In the genomic region with DNA sequence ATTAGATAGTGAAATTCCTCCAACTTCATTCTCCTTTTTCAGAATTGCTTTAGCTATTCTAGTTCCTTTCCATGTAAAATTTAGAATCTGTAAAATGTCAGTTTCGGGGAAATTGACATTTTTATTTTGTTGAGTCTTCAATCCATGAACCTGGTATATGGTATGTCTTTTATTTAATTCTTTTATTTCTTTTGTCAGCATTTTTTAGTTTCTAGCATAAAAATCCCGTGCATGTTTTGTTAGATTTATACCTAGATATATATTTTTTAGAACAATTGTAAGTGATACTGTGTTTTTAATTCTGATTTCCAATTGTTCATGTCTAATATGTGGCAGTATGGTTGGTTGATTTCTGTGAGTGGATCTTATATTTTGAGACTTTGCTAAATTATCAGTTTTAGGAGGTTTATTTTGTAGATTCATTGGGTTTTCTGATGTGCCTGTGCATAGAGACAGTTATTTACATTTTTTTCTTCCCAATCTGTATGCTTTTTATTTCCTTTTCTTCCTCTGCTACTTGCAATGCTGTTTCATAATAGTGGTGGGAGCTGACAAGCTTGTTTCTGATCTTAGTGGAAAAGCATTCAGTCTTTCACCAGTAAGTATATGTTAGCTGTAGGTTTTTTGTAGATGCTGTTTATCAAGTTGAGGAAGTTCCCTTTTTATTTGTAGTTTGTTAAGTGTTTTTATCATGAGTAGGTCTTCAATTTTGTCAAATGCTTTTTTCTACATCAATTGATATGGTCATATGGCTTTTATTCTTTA, we compare ENCODE assay signal across 10 cellular contexts. TPM values are rescaled to one million over a fixed set of nuclear protein-coding genes. Genes with fewer than 3 reads are reported as not detected.
DNase-seq lines count a peak whose midpoint lies in the region; ATAC-seq, FAIRE-seq and TF ChIP-seq lines count a peak whose summit lies in the region.
"Had no signal": no experiment of that assay in that cellular context is flagged by ENCODE, and none has a peak within 500 bp of the region (broad histone marks: within the 10 kb centered on the region; RNA-seq: fewer than 3 reads in every experiment).

No MANE protein-coding gene starts in this region.

- H3K27me3 ChIP-seq in RWPE2 (ENCODE audit: insufficient read depth, poor library complexity, severe bottlenecking) (no peaks in the 10 kb centered on the region), bronchial epithelial cell (ENCODE audit: control insufficient read depth, insufficient read depth, low read length) (no peaks in the 10 kb centered on the region), parathyroid adenoma (ENCODE audit: control insufficient read depth, insufficient read depth, low read length) (no peaks in the 10 kb centered on the region), suprapubic skin (no peaks in the 10 kb centered on the region)

- H3K79me2 ChIP-seq in parathyroid adenoma, result peaks cover 64% of the 10 kb centered on the region

- intact Hi-C loops in activated CD4-positive, alpha-beta T cell treated with anti-CD3 and anti-CD28 coated beads, Interleukin-2, amount 10 ng/mL, durations not matched to agents 24 days and 14 days (cut with micrococcal nuclease), result no loop called here

- H3K4me1 ChIP-seq in RWPE2 (ENCODE audit: insufficient read depth, poor library complexity, severe bottlenecking), result peaks cover 61% of the 10 kb centered on the region
- H3K4me1 ChIP-seq in parathyroid adenoma, result peaks cover 27% of the 10 kb centered on the region
- H3K4me1 ChIP-seq in suprapubic skin, result peaks cover 59% of the 10 kb centered on the region

- no peak for ATAC-seq in RWPE2 (ENCODE audit: low read depth)

- no peak for TF ChIP-seq POLR2A in suprapubic skin (IDR thresholded peaks at IDR 0.05)

- H3K27ac ChIP-seq in RWPE2 (ENCODE audit: poor library complexity, severe bottlenecking) (peak overlapping the region; percentile 97), parathyroid adenoma (no peak overlapping the region), suprapubic skin (no peak overlapping the region)

- no peak for FAIRE-seq in bronchial epithelial cell (lab: Jason Lieb, UNC)

- in situ Hi-C loops in GM13977 (cut with MboI; ENCODE audit: low pct_unique_long_range_greater_than_20kb, low sequenced_read_pairs, unreplicated experiment), result no loop called here

- H3K36me3 ChIP-seq in RWPE2 (ENCODE audit: low read depth) (no peaks in the 10 kb centered on the region), bronchial epithelial cell (ENCODE audit: control insufficient read depth, insufficient read depth, low read length) (no peaks in the 10 kb centered on the region), parathyroid adenoma (ENCODE audit: control insufficient read depth, insufficient read depth, low read length) (no peaks in the 10 kb centered on the region), suprapubic skin (no peaks in the 10 kb centered on the region)

- TF ChIP-seq CTCF in RWPE2 (IDR thresholded peaks at IDR 0.05; ENCODE audit: poor library complexity, severe bottlenecking) (no peak), bronchial epithelial cell (IDR thresholded peaks at IDR 0.05; ENCODE audit: insufficient read depth, low read length, severe bottlenecking) (no peak), parathyroid adenoma (IDR thresholded peaks at IDR 0.05) (no peak), suprapubic skin (IDR thresholded peaks at IDR 0.05) (no peak), GM13977 (IDR thresholded peaks at IDR 0.05; ENCODE audit: extremely low read depth, insufficient read depth, missing control alignments) (no peak)

- no peak for TF ChIP-seq EP300 in suprapubic skin (IDR thresholded peaks at IDR 0.05)

- no peak overlapping the region for H2AFZ ChIP-seq in parathyroid adenoma

- H3K27me3 Mint-ChIP-seq in activated CD4-positive, alpha-beta T cell treated with anti-CD3 and anti-CD28 coated beads, Interleukin-2, amount 10 ng/mL, durations not matched to agents 24 days and 14 days, result no peaks in the 10 kb centered on the region

- WGBS in suprapubic skin, result 87% methylated on average over 2 of the region's 2 CpGs

- H3K27ac Mint-ChIP-seq in activated CD4-positive, alpha-beta T cell treated with anti-CD3 and anti-CD28 coated beads, Interleukin-2, amount 10 ng/mL, durations not matched to agents 24 days and 14 days, result peak overlapping the region; percentile 76

- no peak overlapping the region for H3K4me3 ChIP-seq in RWPE2 (ENCODE audit: severe bottlenecking)
- H3K4me3 ChIP-seq in bronchial epithelial cell (ENCODE audit: low read depth, low read length), result no peak overlapping the region
- H3K4me3 ChIP-seq in parathyroid adenoma (ENCODE audit: low read depth, low read length), result no peak overlapping the region
- H3K4me3 ChIP-seq in suprapubic skin, result no peak overlapping the region

- H3K9me3 ChIP-seq in RWPE2 (ENCODE audit: severe bottlenecking) (no peaks in the 10 kb centered on the region), parathyroid adenoma (ENCODE audit: control insufficient read depth, low read length) (no peaks in the 10 kb centered on the region), suprapubic skin (no peaks in the 10 kb centered on the region)

- H3K4me3 Mint-ChIP-seq in activated CD4-positive, alpha-beta T cell treated with anti-CD3 and anti-CD28 coated beads, Interleukin-2, amount 10 ng/mL, durations not matched to agents 24 days and 14 days, result peak overlapping the region; percentile 67

- peaks cover 33% of the 10 kb centered on the region for H3K36me3 Mint-ChIP-seq in activated CD4-positive, alpha-beta T cell treated with anti-CD3 and anti-CD28 coated beads, Interleukin-2, amount 10 ng/mL, durations not matched to agents 24 days and 14 days (ENCODE audit: low read depth)

- no peak for DNase-seq in activated CD4-positive, alpha-beta T cell treated with anti-CD3 and anti-CD28 coated beads, Interleukin-2, amount 10 ng/mL, durations not matched to agents 24 days and 14 days
- DNase-seq in activated CD4-positive, alpha-beta T cell treated with anti-CD3 and anti-CD28 coated beads for 48 hours, result no peak
- no peak for DNase-seq in RWPE2 (ENCODE audit: low spot score)
- DNase-seq in bronchial epithelial cell (ENCODE audit: low read depth), result peak; percentile 39
- no peak for DNase-seq in HuH-7 (ENCODE audit: low spot score)
- no peak for DNase-seq in suprapubic skin (ENCODE audit: low spot score in 2 of 2)
- no peak for DNase-seq in GM13977 (ENCODE audit: low spot score)
- DNase-seq: NCI-H1694, posterior cingulate gyrus had no signal

- H3K9ac ChIP-seq in parathyroid adenoma, result no peak overlapping the region

- H3K9me3 Mint-ChIP-seq in activated CD4-positive, alpha-beta T cell treated with anti-CD3 and anti-CD28 coated beads, Interleukin-2, amount 10 ng/mL, durations not matched to agents 24 days and 14 days, result no peaks in the 10 kb centered on the region

- peaks cover 77% of the 10 kb centered on the region for H3K4me1 Mint-ChIP-seq in activated CD4-positive, alpha-beta T cell treated with anti-CD3 and anti-CD28 coated beads, Interleukin-2, amount 10 ng/mL, durations not matched to agents 24 days and 14 days

- peak overlapping the region; percentile 9 for H3K4me2 ChIP-seq in parathyroid adenoma (ENCODE audit: low read length)

RNA-seq across cellular contexts. Expression of gene TAB2, which starts 13.7 kb away (rescaled TPM):
- total RNA-seq in activated CD4-positive, alpha-beta T cell treated with anti-CD3 and anti-CD28 coated beads, Interleukin-2, amount 10 ng/mL, durations not matched to agents 24 days and 14 days, result 135 and 136 TPM in 2 replicates
- total RNA-seq in bronchial epithelial cell (20.5 and 25.1 TPM in 2 replicates), suprapubic skin (10 to 100 TPM; 49.8 to 81.8 (median 74.1) TPM)
